In genomic region chr14:22478670-22479069, GRCh38 we compare ENCODE assay signal across 14 cellular contexts.
DNase-seq lines count a peak whose midpoint lies in the region; ATAC-seq, FAIRE-seq and TF ChIP-seq lines count a peak whose summit lies in the region.
"Had no signal": no experiment of that assay in that cellular context is flagged by ENCODE, and none has a peak within 500 bp of the region (broad histone marks: within the 10 kb centered on the region; RNA-seq: fewer than 3 reads in every experiment).

No MANE protein-coding gene starts in this region.

- POLR2A ChIA-PET in GM12878 (lab: Charles Lee), result interaction anchor here (0.6 to 33.2 kb wide), 12 partner anchors 23 to 287 kb away, joined by 3 to 875 read pairs (median 4); partner anchors contain the start of gene OXA1L

- intact Hi-C loops in GM12878 (cut with micrococcal nuclease; ENCODE audit: unreplicated experiment) (loop anchor here (10.0 kb wide), 1 partner anchor 254 kb away; no protein-coding TSS in a partner anchor), spleen (cut with DNase I; ENCODE audit: low total_unique reads) (no loop called here)

- H3K4me3 ChIP-seq in GM12878, result peak overlapping the region; percentile 66; the same call in 1 of the 2 replicates
- peak overlapping the region in 1 of 8 donors; percentile 3 for H3K4me3 ChIP-seq in spleen
- H3K4me3 ChIP-seq in H7 (ENCODE audit: insufficient read depth, low read depth, low read length), result no peak overlapping the region
- H3K4me3 ChIP-seq: esophagus muscularis mucosa, pancreas had no signal

- no peak for FAIRE-seq in GM12878 (lab: Jason Lieb, UNC)
- FAIRE-seq: bronchial epithelial cell, pancreas had no signal

- H3K9ac ChIP-seq in GM12878 (ENCODE audit: control insufficient read depth, insufficient read depth, low read length), result peak overlapping the region; percentile 32; the same call in 1 of the 2 replicates

- H3K4me1 ChIP-seq in GM12878 (ENCODE audit: control insufficient read depth, insufficient read depth, low read length) (peaks cover 71% of the 10 kb centered on the region), spleen (peaks cover 4 to 100% (median 23%) of the 10 kb centered on the region in 6 donors)
- H3K4me1 ChIP-seq: pancreas had no signal

- TF ChIP-seq EP300 in GM12878 (IDR thresholded peaks at IDR 0.05; ENCODE audit: borderline replicate concordance in 1 of 2, control insufficient read depth in 1 of 2, low read depth in 2 of 2, low read length in 2 of 2), result 0 out of 4 replicates have a peak, but pooled peaks of 1 of the 2 experiments have one; percentile 1

- H2AFZ ChIP-seq in GM12878 (ENCODE audit: control insufficient read depth, low read depth, low read length), result no peak overlapping the region

- H3K27me3 Mint-ChIP-seq in activated T-cell treated with anti-CD3 and anti-CD28 coated beads, Interleukin-2, amount 50 U/mL, for 24 hours, result no peaks in the 10 kb centered on the region

- no peaks in the 10 kb centered on the region for H3K9me3 Mint-ChIP-seq in activated T-cell treated with anti-CD3 and anti-CD28 coated beads, Interleukin-2, amount 50 U/mL, for 24 hours
- H3K9me3 Mint-ChIP-seq: type B pancreatic cell had no signal

- TF ChIP-seq POLR2A in GM12878 (IDR thresholded peaks at IDR 0.05; ENCODE audit: low read depth, low read length), result no peak
- TF ChIP-seq POLR2A in spleen (IDR thresholded peaks at IDR 0.05), result no peak

- H3K36me3 Mint-ChIP-seq in activated T-cell treated with anti-CD3 and anti-CD28 coated beads, Interleukin-2, amount 50 U/mL, for 24 hours (ENCODE audit: low read depth), result peaks cover 30% of the 10 kb centered on the region
- H3K36me3 Mint-ChIP-seq: type B pancreatic cell had no signal

- CTCF ChIA-PET in GM12878 (lab: Yijun Ruan, JAX), result interaction anchor here (0.6 to 14.5 kb wide), 10 partner anchors 14 to 159 kb away, joined by 3 to 411 read pairs (median 38); no protein-coding TSS in a partner anchor

- in situ Hi-C loops in GM12878 (cut with MboI), result no loop called here

- no peaks in the 10 kb centered on the region for H3K27me3 ChIP-seq in GM12878 (replicated peaks in 1 of 2; ENCODE audit: control insufficient read depth in 2 of 2, insufficient read depth in 2 of 2, low read length in 1 of 2)
- no peaks in the 10 kb centered on the region for H3K27me3 ChIP-seq in spleen (replicated peaks in 1 of 7)
- no peaks in the 10 kb centered on the region for H3K27me3 ChIP-seq in H7 (ENCODE audit: control insufficient read depth, insufficient read depth, low read length)
- H3K27me3 ChIP-seq: pancreas had no signal

- TF ChIP-seq CTCF in GM12878 (IDR thresholded peaks at IDR 0.05 in 2 of 3, conservative IDR thresholded peaks at IDR 0.05 in 1 of 3; ENCODE audit: control insufficient read depth in 2 of 3, extremely low read depth in 1 of 3, insufficient read depth in 1 of 3, low read depth in 3 of 3, low read length in 3 of 3), result no peak
- TF ChIP-seq CTCF in spleen (IDR thresholded peaks at IDR 0.05 in 8 of 11, conservative IDR thresholded peaks at IDR 0.05 in 3 of 11), result no peak

- H3K4me3 Mint-ChIP-seq in activated T-cell treated with anti-CD3 and anti-CD28 coated beads, Interleukin-2, amount 50 U/mL, for 24 hours, result peak overlapping the region; percentile 75
- H3K4me3 Mint-ChIP-seq: type B pancreatic cell had no signal

- no peaks in the 10 kb centered on the region for H3K9me3 ChIP-seq in GM12878 (replicated peaks; ENCODE audit: control insufficient read depth, insufficient read depth, low read length)
- H3K9me3 ChIP-seq in spleen, result no peaks in the 10 kb centered on the region
- H3K9me3 ChIP-seq: esophagus muscularis mucosa, pancreas had no signal

- H3K36me3 ChIP-seq in GM12878 (ENCODE audit: control insufficient read depth in 2 of 2, insufficient read depth in 2 of 2, low read length in 1 of 2), result no peaks in the 10 kb centered on the region
- no peaks in the 10 kb centered on the region for H3K36me3 ChIP-seq in spleen
- no peaks in the 10 kb centered on the region for H3K36me3 ChIP-seq in H7 (replicated peaks; ENCODE audit: control insufficient read depth, insufficient read depth, low read length)
- H3K36me3 ChIP-seq: esophagus muscularis mucosa, pancreas had no signal

- peak overlapping the region; percentile 98 for H3K4me2 ChIP-seq in GM12878 (ENCODE audit: control insufficient read depth, insufficient read depth)

- no peak for DNase-seq in activated T-cell treated with anti-CD3 and anti-CD28 coated beads, Interleukin-2, amount 50 U/mL, for 24 hours
- DNase-seq in activated T-cell treated with anti-CD3 and anti-CD28 coated beads, Interleukin-2, amount 50 U/mL, for 48 hours, result no peak
- peak; percentile 46 for DNase-seq in NCI-H2227 (lab: John Stamatoyannopoulos, UW; ENCODE audit: unreplicated experiment)
- DNase-seq in GM12878 (ENCODE audit: low read depth, low spot score), result no peak
- DNase-seq in spleen, result no peak
- DNase-seq in NCI-H128 (lab: John Stamatoyannopoulos, UW; ENCODE audit: unreplicated experiment), result no peak
- no peak for DNase-seq in H7
- DNase-seq: pancreas had no signal

- ATAC-seq in GM12878, result peak; percentile 5; the same call in 1 of the 3 replicates
- ATAC-seq in GM19395 (IDR thresholded peaks at IDR 0.05; ENCODE audit: unreplicated experiment), result no peak

- no TSS peak for BruUV-seq in GM12878 (replicated peaks; lab: Mats Ljungman, UMichigan)

- peak overlapping the region; percentile 98 for H3K27ac ChIP-seq in GM12878 (ENCODE audit: control insufficient read depth, insufficient read depth)
- H3K27ac ChIP-seq in spleen, result peak overlapping the region in 5 of 8 donors; percentile 6 to 90 (median 65)
- H3K27ac ChIP-seq: esophagus muscularis mucosa, HL-60, pancreas, RWPE1 had no signal

- no peaks in the 10 kb centered on the region for H3K4me1 Mint-ChIP-seq in activated T-cell treated with anti-CD3 and anti-CD28 coated beads, Interleukin-2, amount 50 U/mL, for 24 hours (ENCODE audit: low read depth)

- RAD21 ChIA-PET in GM12878 (lab: Charles Lee; ENCODE audit: unreplicated experiment), result interaction anchor here (0.9 to 27.9 kb wide), 16 partner anchors 9 to 95 kb away, joined by 4 to 797 read pairs (median 21); no protein-coding TSS in a partner anchor

- WGBS in GM12878 (ENCODE audit: insufficient coverage, insufficient replicate concordance, low lambda C conversion rate, missing lambda C conversion rate), result 28% methylated on average over 3 of the region's 3 CpGs
- WGBS in spleen, 5 donors, result 49 to 69% (median 63%) methylated on average over 3 of the region's 3 CpGs

- peaks cover 56% of the 10 kb centered on the region for H3K79me2 ChIP-seq in GM12878 (ENCODE audit: control insufficient read depth, insufficient read depth, low read length)

- peak overlapping the region; percentile 86 for H3K27ac Mint-ChIP-seq in activated T-cell treated with anti-CD3 and anti-CD28 coated beads, Interleukin-2, amount 50 U/mL, for 24 hours
- H3K27ac Mint-ChIP-seq: type B pancreatic cell had no signal

- no peaks in the 10 kb centered on the region for H4K20me1 ChIP-seq in GM12878 (ENCODE audit: control insufficient read depth, insufficient read depth)

- no peak for TF ChIP-seq RAD21 in GM12878 (IDR thresholded peaks at IDR 0.05; ENCODE audit: insufficient read depth, low read depth, low read length)

- SMC1A ChIA-PET in GM12878 (lab: Charles Lee; ENCODE audit: uncharacterized antibody, unreplicated experiment), result interaction anchor here (0.6 to 31.5 kb wide), 17 partner anchors 11 to 158 kb away, joined by 3 to 912 read pairs (median 16); no protein-coding TSS in a partner anchor

TF ChIP-seq in GM12878, 131 proteins besides CTCF, POLR2A, EP300 and RAD21 (continues in another document):
- TF ChIP-seq IKZF1 (conservative IDR thresholded peaks at IDR 0.05) (peak; percentile 83), ETV6 (conservative IDR thresholded peaks at IDR 0.05 in 1 of 2, IDR thresholded peaks at IDR 0.05 in 1 of 2; ENCODE audit: borderline replicate concordance in 1 of 2, low read depth in 1 of 2) (no peak), MYB (IDR thresholded peaks at IDR 0.05; ENCODE audit: borderline replicate concordance, low read depth, low read length) (no peak), YBX1 (IDR thresholded peaks at IDR 0.05) (no peak), PAX8 (IDR thresholded peaks at IDR 0.05) (peak; percentile 19; the same call in 1 of the 2 replicates), BHLHE40 (IDR thresholded peaks at IDR 0.05; ENCODE audit: borderline replicate concordance in 1 of 2, low read depth in 2 of 2, low read length in 1 of 2) (peak in 1 of 2 experiments; percentile 13; a peak in 1 of 4 replicates), MLLT1 (IDR thresholded peaks at IDR 0.05) (0 out of 2 replicates have a peak, but pooled peaks have one; percentile 86), MXI1 (IDR thresholded peaks at IDR 0.05; ENCODE audit: low read depth, low read length) (0 out of 2 replicates have a peak, but pooled peaks have one; percentile 15), STAT3 (IDR thresholded peaks at IDR 0.05; ENCODE audit: low read depth, low read length) (no peak), PML (IDR thresholded peaks at IDR 0.05; ENCODE audit: low read length) (peak; percentile 11; the same call in 1 of the 2 replicates)
- TF ChIP-seq, protein P1, sequence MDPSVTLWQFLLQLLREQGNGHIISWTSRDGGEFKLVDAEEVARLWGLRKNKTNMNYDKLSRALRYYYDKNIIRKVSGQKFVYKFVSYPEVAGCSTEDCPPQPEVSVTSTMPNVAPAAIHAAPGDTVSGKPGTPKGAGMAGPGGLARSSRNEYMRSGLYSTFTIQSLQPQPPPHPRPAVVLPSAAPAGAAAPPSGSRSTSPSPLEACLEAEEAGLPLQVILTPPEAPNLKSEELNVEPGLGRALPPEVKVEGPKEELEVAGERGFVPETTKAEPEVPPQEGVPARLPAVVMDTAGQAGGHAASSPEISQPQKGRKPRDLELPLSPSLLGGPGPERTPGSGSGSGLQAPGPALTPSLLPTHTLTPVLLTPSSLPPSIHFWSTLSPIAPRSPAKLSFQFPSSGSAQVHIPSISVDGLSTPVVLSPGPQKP (IDR thresholded peaks at IDR 0.05; ENCODE audit: low read depth, low read length), result no peak
